Comparison of ENCODE assay signal across 1 cellular context in the genomic region with DNA sequence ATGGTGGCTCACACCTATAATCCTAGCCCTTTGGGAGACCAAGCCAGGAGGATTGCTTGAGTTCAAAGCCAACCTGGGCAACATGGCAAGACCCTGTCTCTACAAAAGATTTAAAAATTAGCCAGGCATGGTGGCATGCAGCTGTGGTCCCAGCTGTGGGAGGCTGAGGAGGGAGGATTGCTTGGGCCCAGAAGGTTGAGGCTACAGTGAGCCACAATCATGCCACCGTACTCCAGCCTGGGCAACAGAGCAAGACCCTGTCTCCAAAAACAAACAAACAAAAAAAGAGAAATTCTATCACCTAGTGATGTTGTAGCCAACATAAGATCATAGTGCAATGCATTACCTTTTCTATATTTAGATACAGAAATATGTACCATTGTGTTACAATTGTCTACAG.
TF ChIP-seq lines count a peak whose summit lies in the region.

No MANE protein-coding gene starts in this region.

TF ChIP-seq in HEK293, 187 proteins besides CTCF, POLR2A, EP300 and RAD21 (continued from another document):
- no peak for TF ChIP-seq ZNF600 (tag by site-specific recombination; IDR thresholded peaks at IDR 0.05)
- no peak for TF ChIP-seq TCF7L2 (IDR thresholded peaks at IDR 0.05; ENCODE audit: borderline replicate concordance, low read depth, low read length)
